Comparison of ENCODE assay signal across 8 cellular contexts in the genomic region with DNA sequence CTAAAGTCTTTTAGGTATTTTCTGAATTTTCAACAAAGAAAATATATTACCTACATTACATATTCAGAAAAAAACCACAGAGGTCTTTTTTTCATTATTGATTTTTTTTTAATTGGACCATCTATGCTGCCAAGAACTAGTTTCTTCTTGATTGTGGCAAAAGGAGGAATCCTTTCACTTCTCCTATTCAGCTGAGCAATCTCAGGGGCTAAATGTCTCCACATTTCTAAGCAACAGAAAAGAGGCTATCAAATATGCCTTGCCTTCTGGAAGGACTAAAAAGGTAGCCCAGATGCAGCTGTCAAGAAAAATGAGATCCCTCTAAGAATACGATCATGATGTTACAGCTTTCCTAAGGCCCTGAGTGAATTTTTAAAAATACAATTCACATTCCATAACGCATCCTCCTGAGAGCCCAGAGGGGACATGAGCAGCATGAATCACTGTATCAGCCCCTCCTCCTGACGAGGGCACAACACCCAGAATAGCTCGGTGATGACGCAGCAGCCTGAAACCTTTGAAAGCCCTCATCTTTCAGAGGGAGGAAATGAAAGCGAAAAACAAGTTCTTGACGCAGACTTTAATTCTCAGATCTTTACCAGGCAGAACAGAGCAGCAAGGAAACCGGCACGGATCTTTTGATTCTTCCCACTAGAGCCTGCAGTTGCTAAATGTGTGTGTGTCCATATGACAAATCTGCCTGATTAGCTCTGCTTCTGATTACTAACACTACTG. TPM values are rescaled to one million over a fixed set of nuclear protein-coding genes. Genes with fewer than 3 reads are reported as not detected.
DNase-seq lines count a peak whose midpoint lies in the region; ATAC-seq, FAIRE-seq and TF ChIP-seq lines count a peak whose summit lies in the region.

No MANE protein-coding gene starts in this region.

- TF ChIP-seq CTCF in liver (IDR thresholded peaks at IDR 0.05; ENCODE audit: low read depth, low read length, missing input control): no peak

- ATAC-seq in HG02678 (IDR thresholded peaks at IDR 0.05; ENCODE audit: unreplicated experiment): peak; percentile 88

- H3K4me1 ChIP-seq in liver (ENCODE audit: control insufficient read depth in 4 of 4, insufficient read depth in 4 of 4, low read length in 3 of 4): no peaks in the 10 kb centered on the region

- H3K36me3 ChIP-seq in liver (ENCODE audit: control insufficient read depth in 4 of 4, insufficient read depth in 3 of 4, low read depth in 1 of 4, low read length in 3 of 4): peaks cover 0 to 3% (median 1%) of the 10 kb centered on the region in 4 donors

- no peak for TF ChIP-seq RAD21 in liver (IDR thresholded peaks at IDR 0.05)

- DNase-seq in GM12892 (ENCODE audit: insufficient read length) (no peak), NCI-H2107 treated with DMSO at 0.1 percent for 48 hours (lab: John Stamatoyannopoulos, UW; ENCODE audit: unreplicated experiment) (peak; percentile 69), dermis blood vessel endothelial cell (peak; percentile 98), D341Med (ENCODE audit: low spot score) (no peak)
- peak; percentile 84 for DNase-seq in activated CD4-positive, alpha-beta T cell treated with anti-CD3 and anti-CD28 coated beads, Interleukin-2, amount 50 U/mL, for 1 hour
- peak; percentile 67 to 77 for DNase-seq in stimulated activated CD4-positive, alpha-beta T cell treated with anti-CD3 and anti-CD28 coated beads, Interleukin-2, amount 100 ng/mL, for 48 hours

- no peaks in the 10 kb centered on the region for H3K9me3 ChIP-seq in liver (ENCODE audit: control insufficient read depth in 4 of 4, low read length in 3 of 4)

- TF ChIP-seq POLR2A in GM12892 (IDR thresholded peaks at IDR 0.05; ENCODE audit: low read depth, low read length): peak; percentile 60; the same call in 1 of the 2 replicates

- H3K9ac ChIP-seq in liver (ENCODE audit: low read depth in 1 of 2, low read length in 2 of 2): peak overlapping the region in 1 of 2 donors; percentile 78

- peak overlapping the region; percentile 51 to 55 for H3K27ac ChIP-seq in liver (ENCODE audit: low read depth in 1 of 2, low read length in 2 of 2)

- H3K27me3 ChIP-seq in liver (ENCODE audit: control insufficient read depth in 4 of 4, insufficient read depth in 4 of 4, low read length in 3 of 4): no peaks in the 10 kb centered on the region

- FAIRE-seq in GM12892 (lab: Jason Lieb, UNC): peak; percentile 95

- 68% methylated on average over 9 of the region's 9 CpGs for WGBS in liver

- H3K4me3 ChIP-seq in liver (ENCODE audit: low read depth in 1 of 3, low read length in 3 of 3): no peak overlapping the region

TF ChIP-seq in liver, 16 proteins besides CTCF, POLR2A, EP300 and RAD21:
- TF ChIP-seq JUND (IDR thresholded peaks at IDR 0.05): peak; percentile 56 to 62
- TF ChIP-seq SP1 (IDR thresholded peaks at IDR 0.05): peak; percentile 28
- no peak for TF ChIP-seq MAX (IDR thresholded peaks at IDR 0.05)
- TF ChIP-seq NR2F2 (IDR thresholded peaks at IDR 0.05): no peak
- peak; percentile 32 for TF ChIP-seq YY1 (IDR thresholded peaks at IDR 0.05)

RNA-seq across cellular contexts. Expression of gene RUBCN, which starts 24.6 kb away (rescaled TPM):
- polyA plus RNA-seq in GM12892 (2012; ENCODE audit: missing spikeins): 22.6 TPM
- total RNA-seq in dermis blood vessel endothelial cell (8.8 and 15.3 TPM in 2 replicates), liver (1 to 10 TPM; 5.0 to 7.0 TPM)
- polyA plus RNA-seq in liver: 1 to 10 TPM; 4.1 to 4.5 TPM

RNA-seq across cellular contexts. Expression of gene FYTTD1, which starts 37.5 kb away (rescaled TPM):
- polyA plus RNA-seq in GM12892 (2012; ENCODE audit: missing spikeins): 56.0 TPM
- total RNA-seq in dermis blood vessel endothelial cell (73.2 and 110 TPM in 2 replicates), liver (10 to 100 TPM; 19.4 to 22.7 TPM)
- polyA plus RNA-seq in liver: 10 to 100 TPM; 11.5 to 12.5 TPM

Comparison
In these comparisons a context has a peak if more than half of its experiments do, and no peak if none do; other contexts are left out.
1. DNase-seq: peak in NCI-H2107 treated with DMSO at 0.1 percent for 48 hours (single experiment), activated CD4-positive, alpha-beta T cell treated with anti-CD3 and anti-CD28 coated beads, Interleukin-2, amount 50 U/mL, for 1 hour (single experiment), dermis blood vessel endothelial cell (single experiment) and stimulated activated CD4-positive, alpha-beta T cell treated with anti-CD3 and anti-CD28 coated beads, Interleukin-2, amount 100 ng/mL, for 48 hours (2 of 2); none in GM12892 (single experiment) and D341Med (single experiment).